In genomic region chr9:96399335-96399633, GRCh38 we compare ENCODE assay signal across 1 cellular context.
TF ChIP-seq lines count a peak whose summit lies in the region.

No MANE protein-coding gene starts in this region.

TF ChIP-seq in H1, 55 proteins besides CTCF, POLR2A, EP300 and RAD21:
- no peak for TF ChIP-seq CHD7 (IDR thresholded peaks at IDR 0.05; ENCODE audit: insufficient replicate concordance, low read length)
- no peak for TF ChIP-seq RXRA (IDR thresholded peaks at IDR 0.05; ENCODE audit: insufficient read depth, low read depth, low read length)
